Comparison of ENCODE assay signal across 23 cellular contexts in the genomic region with DNA sequence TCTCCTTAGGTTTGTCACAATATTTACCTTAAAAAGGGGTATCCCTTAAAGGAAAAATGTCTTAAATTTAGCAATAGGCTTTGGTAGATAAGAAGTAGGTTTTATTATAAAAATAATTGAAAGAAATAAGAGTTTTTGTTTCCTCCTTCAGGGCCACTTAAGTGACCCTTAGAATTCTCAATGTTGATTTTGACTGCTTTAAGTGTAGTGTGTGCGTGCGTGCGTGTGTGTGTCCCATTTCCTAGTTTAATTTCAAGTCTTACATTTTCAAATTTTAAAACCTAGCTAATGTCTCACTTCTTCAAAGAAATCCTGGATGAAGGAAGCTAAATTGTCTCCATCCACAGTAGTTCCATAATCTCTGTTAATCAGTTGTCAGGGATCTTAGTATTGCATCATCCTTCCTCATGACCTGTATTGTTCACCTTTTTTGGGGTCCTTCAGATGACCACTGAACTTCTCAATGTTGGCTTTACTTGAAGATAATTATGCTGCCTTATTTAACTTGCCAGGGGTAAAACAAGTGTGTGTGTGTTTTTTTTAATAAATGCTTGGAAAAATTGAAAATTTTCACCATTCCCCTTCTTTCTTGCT.
"Had no signal": no experiment of that assay in that cellular context is flagged by ENCODE, and none has a peak within 500 bp of the region (broad histone marks: within the 10 kb centered on the region; RNA-seq: fewer than 3 reads in every experiment).

No MANE protein-coding gene starts in this region.

- H2AFZ ChIP-seq: parathyroid adenoma had no signal

- ATAC-seq: natural killer cell treated with Interleukin-12 subunit alpha and Interleukin-12 subunit beta and Interleukin-15 and Interleukin-18, amount 100 ng/mL, for 72 hours; sciatic nerve; stimulated activated memory B cell treated with anti-CD40 and anti-IgM and Interleukin-4, amounts not matched to agents 10 μg/mL and 1 μg/mL and 100 μg/mL, for 72 hours had no signal

- H3K27ac Mint-ChIP-seq: immature natural killer cell; natural killer cell treated with Interleukin-12 subunit alpha and Interleukin-12 subunit beta and Interleukin-15 and Interleukin-18, amount 100 ng/mL, for 72 hours; neural progenitor cell; stimulated activated memory B cell treated with anti-CD40 and anti-IgM and Interleukin-4, amounts not matched to agents 10 μg/mL and 1 μg/mL and 100 μg/mL, for 72 hours; type B pancreatic cell had no signal

- H3K9me3 Mint-ChIP-seq: immature natural killer cell; natural killer cell treated with Interleukin-12 subunit alpha and Interleukin-12 subunit beta and Interleukin-15 and Interleukin-18, amount 100 ng/mL, for 72 hours; neural progenitor cell; type B pancreatic cell had no signal

- H3K27me3 ChIP-seq: colonic mucosa, esophagus squamous epithelium, neural progenitor cell, spleen, uterus had no signal

- H3K4me1 ChIP-seq: colonic mucosa, esophagus squamous epithelium, left ventricle myocardium inferior, lower lobe of right lung, parathyroid adenoma, prostate gland, spleen, uterus had no signal

- H3K27ac ChIP-seq: colonic mucosa, esophagus squamous epithelium, left ventricle myocardium inferior, lower lobe of right lung, neural progenitor cell, parathyroid adenoma, prostate gland, spleen, uterus had no signal

- H3K36me3 ChIP-seq: colonic mucosa, esophagus squamous epithelium, left ventricle myocardium inferior, lower lobe of right lung, prostate gland, spleen, uterus had no signal

- H3K27me3 Mint-ChIP-seq: stimulated activated memory B cell treated with anti-CD40 and anti-IgM and Interleukin-4, amounts not matched to agents 10 μg/mL and 1 μg/mL and 100 μg/mL, for 72 hours had no signal

- H3K9ac ChIP-seq: neural progenitor cell, parathyroid adenoma had no signal

- H3K4me1 Mint-ChIP-seq: immature natural killer cell; neural progenitor cell; stimulated activated memory B cell treated with anti-CD40 and anti-IgM and Interleukin-4, amounts not matched to agents 10 μg/mL and 1 μg/mL and 100 μg/mL, for 72 hours had no signal

- DNase-seq: colonic mucosa; dermis blood vessel endothelial cell; esophagus squamous epithelium; foreskin fibroblast; immature natural killer cell; left ventricle myocardium inferior; lower lobe of right lung; mesenchymal stem cell; midbrain; nucleus accumbens; retina; spleen; stimulated activated CD4-positive, alpha-beta T cell treated with anti-CD3 and anti-CD28 coated beads, Interleukin-15, amount 100 ng/mL, for 24 hours; stimulated activated CD4-positive, alpha-beta T cell treated with anti-CD3 and anti-CD28 coated beads, Interleukin-1b, Interleukin-23, amount 100 ng/mL, for 48 hours; stimulated activated CD4-positive, alpha-beta T cell treated with anti-CD3 and anti-CD28 coated beads, Interleukin-4, amount 100 ng/mL, for 24 hours; uterus had no signal

- H3K79me2 ChIP-seq: parathyroid adenoma had no signal

- H3K4me2 ChIP-seq: neural progenitor cell had no signal

- H3K4me3 ChIP-seq: colonic mucosa, esophagus squamous epithelium, left ventricle myocardium inferior, lower lobe of right lung, neural progenitor cell, prostate gland, spleen, uterus had no signal

- H3K9me3 ChIP-seq: colonic mucosa, esophagus squamous epithelium, lower lobe of right lung, prostate gland, uterus had no signal

- H3K36me3 Mint-ChIP-seq: immature natural killer cell; natural killer cell treated with Interleukin-12 subunit alpha and Interleukin-12 subunit beta and Interleukin-15 and Interleukin-18, amount 100 ng/mL, for 72 hours; neural progenitor cell; stimulated activated memory B cell treated with anti-CD40 and anti-IgM and Interleukin-4, amounts not matched to agents 10 μg/mL and 1 μg/mL and 100 μg/mL, for 72 hours; type B pancreatic cell had no signal

- H3K4me3 Mint-ChIP-seq: immature natural killer cell; natural killer cell treated with Interleukin-12 subunit alpha and Interleukin-12 subunit beta and Interleukin-15 and Interleukin-18, amount 100 ng/mL, for 72 hours; neural progenitor cell; stimulated activated memory B cell treated with anti-CD40 and anti-IgM and Interleukin-4, amounts not matched to agents 10 μg/mL and 1 μg/mL and 100 μg/mL, for 72 hours; type B pancreatic cell had no signal
